In the genomic region with DNA sequence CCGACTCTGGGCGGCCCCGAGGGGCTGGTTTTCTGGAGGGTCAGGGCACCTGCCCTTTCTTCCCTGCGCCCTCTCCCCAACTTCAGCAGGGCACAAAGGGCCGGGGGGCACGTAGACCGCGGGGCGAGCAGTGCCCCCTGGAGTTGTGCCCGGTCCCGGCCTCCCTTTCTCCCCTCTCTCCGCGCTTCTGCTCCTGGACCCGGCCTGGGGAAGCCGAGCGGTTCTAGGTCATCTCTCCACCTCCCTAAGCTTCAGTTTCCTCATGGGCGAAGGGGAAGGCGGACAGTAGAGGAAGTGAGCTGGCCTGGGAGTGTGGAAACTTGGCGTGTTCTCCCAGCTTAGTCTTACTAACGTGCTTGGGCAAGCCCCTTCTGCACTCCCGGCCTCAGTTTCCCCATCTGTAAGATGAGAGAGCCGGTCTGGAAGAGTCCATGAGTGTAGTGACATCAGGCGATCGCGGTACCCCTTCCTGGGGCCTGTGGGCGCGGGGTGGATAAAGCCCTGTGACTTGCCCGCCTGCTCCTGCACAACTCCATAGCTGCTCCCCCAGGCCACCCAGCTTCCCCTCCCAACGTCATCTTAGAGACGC, we compare ENCODE assay signal across 8 cellular contexts.
DNase-seq lines count a peak whose midpoint lies in the region; ATAC-seq, FAIRE-seq and TF ChIP-seq lines count a peak whose summit lies in the region.

No MANE protein-coding gene starts in this region.

- no peak overlapping the region for H3K27ac Mint-ChIP-seq in activated B cell treated with CpG ODN at 0.5 μM for 24 hours

- DNase-seq in activated B cell treated with CpG ODN at 0.5 μM for 24 hours (no peak), left ventricle myocardium inferior (peak; percentile 20), skeletal muscle cell (ENCODE audit: low read depth) (no peak), middle frontal gyrus (ENCODE audit: extremely low spot score, low spot score) (no peak), medulla oblongata (ENCODE audit: extremely low spot score) (no peak), small intestine (no peak), NK-92 (lab: John Stamatoyannopoulos, UW; ENCODE audit: unreplicated experiment) (no peak)

- no peaks in the 10 kb centered on the region for H3K9me3 Mint-ChIP-seq in activated B cell treated with CpG ODN at 0.5 μM for 24 hours

- no peaks in the 10 kb centered on the region for H3K27me3 ChIP-seq in left ventricle myocardium inferior (ENCODE audit: low read depth)
- H3K27me3 ChIP-seq in small intestine (ENCODE audit: control insufficient read depth in 2 of 2, insufficient read depth in 2 of 2, low read length in 2 of 2): no peaks in the 10 kb centered on the region

- H3K9me3 ChIP-seq in ES-I3 (ENCODE audit: control insufficient read depth, insufficient read depth, low read length): no peaks in the 10 kb centered on the region
- H3K9me3 ChIP-seq in left ventricle myocardium inferior (replicated peaks): no peaks in the 10 kb centered on the region
- H3K9me3 ChIP-seq in small intestine (ENCODE audit: control insufficient read depth, low read depth): no peaks in the 10 kb centered on the region

- H3K4me1 ChIP-seq in ES-I3 (ENCODE audit: insufficient read depth, low read length): peaks cover 47% of the 10 kb centered on the region
- H3K4me1 ChIP-seq in left ventricle myocardium inferior: peaks cover 13% of the 10 kb centered on the region
- peaks cover 4 to 8% of the 10 kb centered on the region in 2 donors for H3K4me1 ChIP-seq in small intestine (ENCODE audit: control insufficient read depth in 2 of 2, insufficient read depth in 1 of 2, low read depth in 1 of 2, low read length in 1 of 2)

- H3K36me3 ChIP-seq in ES-I3 (ENCODE audit: insufficient read depth, low read length) (no peaks in the 10 kb centered on the region), left ventricle myocardium inferior (no peaks in the 10 kb centered on the region), small intestine (ENCODE audit: control insufficient read depth in 2 of 2, insufficient read depth in 2 of 2, low read length in 2 of 2) (no peaks in the 10 kb centered on the region)

- H3K4me3 ChIP-seq in left ventricle myocardium inferior (peak overlapping the region; percentile 72), skeletal muscle cell (ENCODE audit: low read depth, low read length) (peak overlapping the region; percentile 27), small intestine (ENCODE audit: low read depth in 1 of 2, low read length in 2 of 2) (no peak overlapping the region)

- intact Hi-C loops in activated B cell treated with CpG ODN at 0.5 μM for 24 hours (cut with micrococcal nuclease) (loop anchor here (2.0 kb wide), 1 partner anchor 75 kb away; no protein-coding TSS in a partner anchor), left ventricle myocardium inferior (cut with micrococcal nuclease) (no loop called here)

- POLR2A ChIA-PET in activated B cell treated with CpG ODN at 0.5 μM for 24 hours (lab: Charles Lee): interaction anchor here (0.7 to 1.2 kb wide), 2 partner anchors 42 to 237 kb away, joined by 5 read pairs; no protein-coding TSS in a partner anchor

- CTCF ChIA-PET in activated B cell treated with CpG ODN at 0.5 μM for 24 hours (lab: Charles Lee): no interaction called here

- peaks cover 12% of the 10 kb centered on the region for H3K4me1 Mint-ChIP-seq in activated B cell treated with CpG ODN at 0.5 μM for 24 hours

- TF ChIP-seq CTCF in activated B cell treated with CpG ODN at 0.5 μM for 24 hours (IDR thresholded peaks at IDR 0.05): no peak
- TF ChIP-seq CTCF in left ventricle myocardium inferior (IDR thresholded peaks at IDR 0.05; ENCODE audit: borderline replicate concordance): no peak

- no peak for ATAC-seq in activated B cell treated with CpG ODN at 0.5 μM for 24 hours (ENCODE audit: low read depth)

- H3K9ac ChIP-seq in ES-I3 (ENCODE audit: low read depth, low read length): peak overlapping the region; percentile 41

- peak overlapping the region; percentile 75 for H3K27ac ChIP-seq in left ventricle myocardium inferior (replicated peaks)
- peak overlapping the region in 1 of 2 donors; percentile 0 for H3K27ac ChIP-seq in small intestine (ENCODE audit: low read depth in 1 of 2, low read length in 1 of 2)

- WGBS in small intestine, 3 donors: 58 to 64% (median 63%) methylated on average over 22 to 30 of the region's 30 CpGs

- H3K27me3 Mint-ChIP-seq in activated B cell treated with CpG ODN at 0.5 μM for 24 hours: peaks cover 11% of the 10 kb centered on the region

- no peak for FAIRE-seq in small intestine (lab: Jason Lieb, UNC)

- no peaks in the 10 kb centered on the region for H3K36me3 Mint-ChIP-seq in activated B cell treated with CpG ODN at 0.5 μM for 24 hours (ENCODE audit: low read depth)

- H3K4me3 Mint-ChIP-seq in activated B cell treated with CpG ODN at 0.5 μM for 24 hours: peak overlapping the region; percentile 56

Comparison
In these comparisons a context has a peak if more than half of its experiments do, and no peak if none do; other contexts are left out.
1. H3K4me3 ChIP-seq: peak in left ventricle myocardium inferior (single experiment) and skeletal muscle cell (single experiment); none in small intestine (0 of 2).